ENCODE assay signal across 12 cellular contexts in the genomic region with DNA sequence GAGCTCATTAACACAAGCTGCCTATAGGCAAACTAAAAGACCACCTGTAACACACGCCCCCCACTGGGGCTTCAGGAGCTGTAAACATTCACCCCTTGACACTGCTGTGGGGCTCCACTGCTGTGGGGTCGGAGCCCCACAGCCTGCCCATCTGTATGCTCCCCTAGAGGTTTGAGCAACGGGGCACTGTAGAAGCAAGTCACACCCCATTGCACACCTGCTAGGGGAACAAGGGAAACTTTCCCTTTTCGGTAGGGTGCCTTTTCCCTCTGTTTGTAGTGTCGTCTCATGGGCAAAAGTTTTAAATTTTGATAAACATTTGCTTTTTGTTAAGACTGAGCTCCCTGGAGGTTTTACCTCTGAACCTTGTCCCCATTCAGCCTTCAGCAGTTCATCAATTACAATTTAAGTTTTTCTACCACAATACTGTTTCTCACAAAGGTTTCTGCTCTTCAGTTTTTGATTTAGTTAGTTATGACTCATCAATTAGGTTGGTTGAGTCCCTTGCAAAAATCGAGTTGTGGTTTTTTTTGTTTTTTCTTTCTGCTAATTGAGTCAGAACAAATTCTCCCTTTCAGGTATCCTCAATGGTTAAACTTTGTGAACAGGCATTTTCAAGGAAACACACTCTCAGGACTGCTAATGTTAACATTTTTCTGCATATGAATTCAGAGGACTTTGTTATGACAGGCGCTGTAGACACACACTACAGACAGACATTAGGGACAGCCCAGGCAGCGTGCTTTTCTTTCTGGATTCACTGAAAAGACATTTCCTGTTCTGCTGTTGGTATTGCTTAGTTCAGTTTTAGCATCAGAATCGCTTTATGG. TPM values are rescaled to one million over a fixed set of nuclear protein-coding genes. Genes with fewer than 3 reads are reported as not detected.
A peak's percentile ranks its signal among the peaks of the same experiment; 100 is the strongest.
DNase-seq lines count a peak whose midpoint lies in the region; ATAC-seq and TF ChIP-seq lines count a peak whose summit lies in the region.
"Had no signal": no experiment of that assay in that cellular context is flagged by ENCODE, and none has a peak within 500 bp of the region (broad histone marks: within the 10 kb centered on the region; RNA-seq: fewer than 3 reads in every experiment).

No MANE protein-coding gene starts in this region.

- no peaks in the 10 kb centered on the region for H3K9me2 ChIP-seq in OCI-LY7 (ENCODE audit: insufficient read depth, low read length)

- TF ChIP-seq CTCF in OCI-LY7 (conservative IDR thresholded peaks at IDR 0.05; ENCODE audit: low read length) (no peak), chondrocyte (IDR thresholded peaks at IDR 0.05) (no peak), lower lobe of right lung (IDR thresholded peaks at IDR 0.05) (no peak)

- H2AFZ ChIP-seq in OCI-LY7 (ENCODE audit: low read length): no peak overlapping the region

- CTCF ChIA-PET in CD8-positive, alpha-beta memory T cell (lab: Charles Lee): interaction anchor here (1.2 to 2.9 kb wide), 2 partner anchors 11 to 76 kb away, joined by 5 to 13 read pairs; no protein-coding TSS in a partner anchor
- CTCF ChIA-PET in OCI-LY7 (lab: Charles Lee; ENCODE audit: unreplicated experiment): no interaction called here

- no peaks in the 10 kb centered on the region for H3K9me3 ChIP-seq in CD8-positive, alpha-beta memory T cell (ENCODE audit: low read length)
- H3K9me3 ChIP-seq in OCI-LY7 (ENCODE audit: low read length) (no peaks in the 10 kb centered on the region), lower lobe of right lung (no peaks in the 10 kb centered on the region)
- H3K9me3 ChIP-seq: adrenal gland had no signal

- H3K27ac ChIP-seq in CD8-positive, alpha-beta memory T cell (ENCODE audit: low read depth, low read length): no peak overlapping the region
- peak overlapping the region; percentile 28 for H3K27ac ChIP-seq in OCI-LY7 (ENCODE audit: low read depth, low read length, poor library complexity, severe bottlenecking)
- H3K27ac ChIP-seq in lower lobe of right lung: no peak overlapping the region
- H3K27ac ChIP-seq: adrenal gland had no signal

- ATAC-seq in GM18861 (IDR thresholded peaks at IDR 0.05; ENCODE audit: unreplicated experiment): peak; percentile 74
- ATAC-seq in lower lobe of right lung: no peak

- no peaks in the 10 kb centered on the region for H3K27me3 ChIP-seq in CD8-positive, alpha-beta memory T cell (ENCODE audit: insufficient read depth, low read length, poor library complexity, severe bottlenecking)
- H3K27me3 ChIP-seq in lower lobe of right lung (ENCODE audit: low read depth): no peaks in the 10 kb centered on the region
- H3K27me3 ChIP-seq: adrenal gland had no signal

- no TSS peak for BruUV-seq in OCI-LY7 (replicated peaks; lab: Mats Ljungman, UMichigan)

- POLR2A ChIA-PET in CD8-positive, alpha-beta memory T cell (lab: Charles Lee): no interaction called here
- POLR2A ChIA-PET in OCI-LY7 (lab: Charles Lee): interaction anchor here (0.8 kb wide), 2 partner anchors 10 to 13 kb away, joined by 3 read pairs; no protein-coding TSS in a partner anchor

- H3K4me2 ChIP-seq in OCI-LY7 (ENCODE audit: low read length): peak overlapping the region; percentile 30

- H4K20me1 ChIP-seq in OCI-LY7 (ENCODE audit: insufficient read depth, low read length): no peaks in the 10 kb centered on the region

- intact Hi-C loops in OCI-LY7 (cut with micrococcal nuclease; ENCODE audit: unreplicated experiment): no loop called here
- intact Hi-C loops in lower lobe of right lung (cut with DNase I): no loop called here

- peaks cover 5 to 44% (median 7%) of the 10 kb centered on the region in 3 donors for H3K36me3 Mint-ChIP-seq in CD8-positive, alpha-beta memory T cell
- peaks cover 3% of the 10 kb centered on the region for H3K36me3 Mint-ChIP-seq in chondrocyte (ENCODE audit: low read depth)

- H3K4me3 ChIP-seq in CD8-positive, alpha-beta memory T cell (ENCODE audit: low read length): no peak overlapping the region
- H3K4me3 ChIP-seq in OCI-LY7 (ENCODE audit: low read depth, low read length, poor library complexity, severe bottlenecking): no peak overlapping the region
- no peak overlapping the region for H3K4me3 ChIP-seq in lower lobe of right lung
- H3K4me3 ChIP-seq: adrenal gland had no signal

- H3K27ac Mint-ChIP-seq in CD8-positive, alpha-beta memory T cell: peak overlapping the region in 7 of 8 donors; percentile 6 to 86 (median 64)
- H3K27ac Mint-ChIP-seq in chondrocyte (ENCODE audit: unreplicated experiment): peak overlapping the region; percentile 62

- DNase-seq in CD8-positive, alpha-beta memory T cell: no peak
- DNase-seq in OCI-LY7 (ENCODE audit: low spot score) (peak; percentile 18), chondrocyte (ENCODE audit: low spot score) (no peak), lower lobe of right lung (no peak), NCI-H187 treated with DMSO at 0.1 percent for 48 hours (lab: John Stamatoyannopoulos, UW) (no peak), NCI-H1105 (lab: John Stamatoyannopoulos, UW) (no peak), NCI-H446 treated with DMSO at 0.1 percent for 48 hours (lab: John Stamatoyannopoulos, UW) (no peak)
- DNase-seq: adrenal gland, DMS79, NCI-H526 treated with DMSO at 0.1 percent for 48 hours had no signal

- no peaks in the 10 kb centered on the region for H3K4me1 ChIP-seq in CD8-positive, alpha-beta memory T cell (ENCODE audit: insufficient read depth, low read length)
- H3K4me1 ChIP-seq in OCI-LY7 (ENCODE audit: insufficient read depth, low read length, poor library complexity, severe bottlenecking): peaks cover 23% of the 10 kb centered on the region
- no peaks in the 10 kb centered on the region for H3K4me1 ChIP-seq in lower lobe of right lung
- H3K4me1 ChIP-seq: adrenal gland had no signal

- peak overlapping the region in 2 of 7 donors; percentile 2 for H3K4me3 Mint-ChIP-seq in CD8-positive, alpha-beta memory T cell
- no peak overlapping the region for H3K4me3 Mint-ChIP-seq in chondrocyte (ENCODE audit: unreplicated experiment)

- H3K4me1 Mint-ChIP-seq in CD8-positive, alpha-beta memory T cell: peaks cover 20 to 30% (median 27%) of the 10 kb centered on the region in 3 donors
- peaks cover 21% of the 10 kb centered on the region for H3K4me1 Mint-ChIP-seq in chondrocyte (ENCODE audit: low read depth)

- H3K9me3 Mint-ChIP-seq in CD8-positive, alpha-beta memory T cell: no peaks in the 10 kb centered on the region
- H3K9me3 Mint-ChIP-seq in chondrocyte (ENCODE audit: low read depth): no peaks in the 10 kb centered on the region

- H3K79me2 ChIP-seq in OCI-LY7 (ENCODE audit: insufficient read depth, low read depth, low read length): peaks cover 64% of the 10 kb centered on the region

- H3K36me3 ChIP-seq in CD8-positive, alpha-beta memory T cell (ENCODE audit: insufficient read depth, low read length): no peaks in the 10 kb centered on the region
- peaks cover 77% of the 10 kb centered on the region for H3K36me3 ChIP-seq in OCI-LY7 (ENCODE audit: insufficient read depth, low read length)
- peaks cover 14% of the 10 kb centered on the region for H3K36me3 ChIP-seq in lower lobe of right lung
- H3K36me3 ChIP-seq: adrenal gland had no signal

- H3K27me3 Mint-ChIP-seq in CD8-positive, alpha-beta memory T cell: no peaks in the 10 kb centered on the region
- no peaks in the 10 kb centered on the region for H3K27me3 Mint-ChIP-seq in chondrocyte (ENCODE audit: low read depth)

RNA-seq across cellular contexts. Expression of a gene that starts 35.1 kb away (rescaled TPM):
- under 1 TPM; 0.35 to 0.58 TPM for total RNA-seq in CD8-positive, alpha-beta memory T cell
- polyA plus RNA-seq in CD8-positive, alpha-beta memory T cell: 3.2 TPM
- total RNA-seq in OCI-LY7 (2014; rRNA removed; shearing (Covaris generic)): 1.6 and 1.9 TPM in 2 replicates
- 0.76 and 0.89 TPM in 2 replicates for total RNA-seq in OCI-LY7 (2022)
- total RNA-seq in chondrocyte: 4.1 to 6.8 TPM (median 6.0 TPM) in 3 replicates
- 5.1 TPM for total RNA-seq in lower lobe of right lung

RNA-seq across cellular contexts. Expression of a gene that starts 35.5 kb away (rescaled TPM):
- 1 to 10 TPM; 2.0 to 2.3 TPM for total RNA-seq in CD8-positive, alpha-beta memory T cell
- polyA plus RNA-seq in CD8-positive, alpha-beta memory T cell: 2.5 TPM
- 2.7 and 2.8 TPM in 2 replicates for total RNA-seq in OCI-LY7 (2014; rRNA removed; shearing (Covaris generic))
- 6.2 and 7.7 TPM in 2 replicates for total RNA-seq in OCI-LY7 (2022)
- total RNA-seq in chondrocyte: 1.1 to 3.5 TPM (median 2.7 TPM) in 3 replicates
- 5.2 TPM for total RNA-seq in lower lobe of right lung

RNA-seq across cellular contexts. Expression of a gene that starts 52.4 kb away (rescaled TPM):
- total RNA-seq in CD8-positive, alpha-beta memory T cell: under 1 TPM; 0.55 to 0.72 TPM
- 0.12 TPM for polyA plus RNA-seq in CD8-positive, alpha-beta memory T cell
- total RNA-seq in OCI-LY7 (2014; rRNA removed; shearing (Covaris generic)): 0.72 and 1.0 TPM in 2 replicates
- total RNA-seq in OCI-LY7 (2022) (1.0 and 1.5 TPM in 2 replicates), chondrocyte (0.26 to 0.32 TPM (median 0.31 TPM) in 3 replicates), lower lobe of right lung (0.35 TPM)
- total RNA-seq: epithelial cell of proximal tubule had no signal
